23 cellular contexts compared by ENCODE assay signal in the genomic region with DNA sequence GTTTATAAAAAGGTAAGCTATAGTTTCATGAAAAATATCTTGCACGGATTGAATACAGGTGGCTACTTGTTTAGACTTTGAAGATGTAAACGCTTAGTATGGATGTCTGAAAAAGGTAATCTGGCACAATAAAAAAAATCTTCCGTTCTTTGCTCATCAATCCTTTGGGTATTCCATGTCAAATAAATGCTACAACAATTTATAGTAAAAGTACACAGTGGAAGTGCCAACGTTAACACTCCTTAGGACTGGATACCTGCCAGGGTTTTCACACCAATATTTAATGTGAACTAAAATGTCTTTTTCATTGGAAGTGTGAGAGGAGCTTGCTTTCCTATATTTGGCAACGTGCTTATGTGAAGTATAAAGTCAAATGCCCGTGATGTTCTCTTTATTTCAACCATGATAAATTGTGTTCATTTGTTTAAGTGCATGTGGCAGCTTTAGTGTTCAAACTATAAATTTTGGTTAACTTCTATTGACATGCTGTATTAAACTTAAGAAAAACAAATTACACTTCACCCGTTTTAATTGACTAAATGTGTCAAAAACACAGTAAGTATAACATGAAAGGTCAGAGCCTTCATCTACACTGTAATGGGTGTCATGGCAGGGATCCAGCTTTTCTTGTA.
DNase-seq lines count a peak whose midpoint lies in the region; ATAC-seq, FAIRE-seq and TF ChIP-seq lines count a peak whose summit lies in the region.
"Had no signal": no experiment of that assay in that cellular context is flagged by ENCODE, and none has a peak within 500 bp of the region (broad histone marks: within the 10 kb centered on the region; RNA-seq: fewer than 3 reads in every experiment).

No MANE protein-coding gene starts in this region.

- in situ Hi-C loops in K562 (cut with MboI) = no loop called here

- no peak overlapping the region for H3K4me2 ChIP-seq in K562 (ENCODE audit: insufficient read depth, low read length)
- H3K4me2 ChIP-seq: BLaER1 treated with 17β-estradiol and CSF1 and Interleukin-3, amounts not matched to agents 10 nM and 100 nM; GM23338 had no signal

- H3K79me2 ChIP-seq in K562 (ENCODE audit: control insufficient read depth, insufficient read depth, low read length) = no peaks in the 10 kb centered on the region

- TF ChIP-seq POLR2A in K562 (conservative IDR thresholded peaks at IDR 0.05) (no peak), sigmoid colon (IDR thresholded peaks at IDR 0.05) (no peak)

- no peaks in the 10 kb centered on the region for H3K36me3 ChIP-seq in K562 (ENCODE audit: control insufficient read depth, insufficient read depth, low read length)
- H3K36me3 ChIP-seq in sigmoid colon = no peaks in the 10 kb centered on the region
- H3K36me3 ChIP-seq: BLaER1 treated with 17β-estradiol and CSF1 and Interleukin-3, amounts not matched to agents 10 nM and 100 nM; HAP-1 had no signal

- no peak; the same call in 2 of the 3 replicates for ATAC-seq in K562
- no peak for ATAC-seq in GM18520 (IDR thresholded peaks at IDR 0.05; ENCODE audit: unreplicated experiment)
- ATAC-seq: GM12878, GM23338, SK-N-SH treated with all-trans-retinoic acid at 6 μM for 48 hours had no signal

- BruUV-seq in K562 (replicated peaks; lab: Mats Ljungman, UMichigan) = no TSS peak

- FAIRE-seq in K562 (lab: Jason Lieb, UNC) = no peak
- FAIRE-seq: GM12878 had no signal

- POLR2A ChIA-PET in K562 (lab: Yijun Ruan, JAX) = no interaction called here

- peak overlapping the region; percentile 51 for H2AFZ ChIP-seq in K562 (ENCODE audit: low read depth, low read length)
- H2AFZ ChIP-seq: GM23338 had no signal

- CTCF ChIA-PET in K562 (lab: Yijun Ruan, JAX; ENCODE audit: low intra/inter-chr PET ratio) = interaction anchor here (0.6 kb wide), 1 partner anchor 123 kb away, joined by 3 read pairs; no protein-coding TSS in a partner anchor

- H3K9ac ChIP-seq in K562 (ENCODE audit: insufficient read depth in 1 of 2, low read depth in 2 of 2, low read length in 2 of 2) = no peak overlapping the region
- H3K9ac ChIP-seq: BLaER1 treated with 17β-estradiol and CSF1 and Interleukin-3, amounts not matched to agents 10 nM and 100 nM had no signal

- H3K4me3 ChIP-seq in K562 (no peak overlapping the region), sigmoid colon (no peak overlapping the region)
- H3K4me3 ChIP-seq: BLaER1 treated with 17β-estradiol and CSF1 and Interleukin-3, amounts not matched to agents 10 nM and 100 nM; GM12878; GM23338; HAP-1 had no signal

- H3K27ac ChIP-seq in K562 (ENCODE audit: extremely low read depth, low read depth, low read length) (no peak overlapping the region), sigmoid colon (peak overlapping the region; percentile 38 to 75 (median 59))
- H3K27ac ChIP-seq: 22Rv1; BLaER1 treated with 17β-estradiol and CSF1 and Interleukin-3, amounts not matched to agents 10 nM and 100 nM; RWPE1 had no signal

- no peaks in the 10 kb centered on the region for H3K9me3 ChIP-seq in K562 (replicated peaks; ENCODE audit: control insufficient read depth, insufficient read depth, low read depth, low read length)
- H3K9me3 ChIP-seq in sigmoid colon = no peaks in the 10 kb centered on the region
- H3K9me3 ChIP-seq: BLaER1 treated with 17β-estradiol and CSF1 and Interleukin-3, amounts not matched to agents 10 nM and 100 nM; HAP-1 had no signal

- DNase-seq in NCI-H1417 (lab: John Stamatoyannopoulos, UW) (peak in 2 of 3 experiments; percentile 15 to 65), NCI-H1417 treated with DMSO at 0.1 percent for 48 hours (lab: John Stamatoyannopoulos, UW) (no peak), NCI-H2081 treated with DMSO at 0.1 percent for 48 hours (lab: John Stamatoyannopoulos, UW) (peak; percentile 25), K562 (ENCODE audit: extremely low read depth in 1 of 4, low spot score in 3 of 4) (no peak), sigmoid colon (no peak), Ammon's horn (ENCODE audit: low spot score) (no peak)
- no peak for DNase-seq in activated CD4-positive, alpha-beta T cell treated with anti-CD3 and anti-CD28 coated beads, Interleukin-2, amount 50 U/mL, for 48 hours
- DNase-seq: ACHN; CD4-positive, alpha-beta memory T cell; DND-41; Kasumi-1; NCI-H1436 treated with DMSO at 0.1 percent for 48 hours; NCI-H1930; NCI-H2171 treated with DMSO at 0.1 percent for 48 hours; NCI-H524 treated with DMSO at 0.1 percent for 48 hours had no signal

- H3K4me1 ChIP-seq in K562 (replicated peaks in 1 of 2; ENCODE audit: control insufficient read depth in 2 of 2, insufficient read depth in 2 of 2, low read length in 2 of 2) (no peaks in the 10 kb centered on the region), sigmoid colon (peaks cover 0 to 21% (median 7%) of the 10 kb centered on the region in 4 donors)
- H3K4me1 ChIP-seq: HAP-1 had no signal

- H3K9me1 ChIP-seq in K562 (ENCODE audit: control insufficient read depth, insufficient read depth, low read length) = no peaks in the 10 kb centered on the region

- no peak for TF ChIP-seq CTCF in K562 (IDR thresholded peaks at IDR 0.05 in 2 of 3, conservative IDR thresholded peaks at IDR 0.05 in 1 of 3; ENCODE audit: insufficient read depth in 2 of 3, low read depth in 1 of 3, low read length in 3 of 3)
- TF ChIP-seq CTCF in sigmoid colon (IDR thresholded peaks at IDR 0.05) = no peak

- TF ChIP-seq EP300 in K562 (IDR thresholded peaks at IDR 0.05; ENCODE audit: low read length) = no peak
- TF ChIP-seq EP300 in sigmoid colon (IDR thresholded peaks at IDR 0.05) = peak in 3 of 4 donors; percentile 25 to 50 (median 42)

- WGBS in K562 (ENCODE audit: insufficient coverage, low coverage, missing lambda C conversion rate) = 9% methylated on average over 7 of the region's 7 CpGs
- 54 to 63% methylated on average over 7 of the region's 7 CpGs for WGBS in sigmoid colon, 2 donors

- no peaks in the 10 kb centered on the region for H4K20me1 ChIP-seq in K562 (replicated peaks; ENCODE audit: control insufficient read depth, insufficient read depth, low read length)
- H4K20me1 ChIP-seq: BLaER1 treated with 17β-estradiol and CSF1 and Interleukin-3, amounts not matched to agents 10 nM and 100 nM had no signal

- TF ChIP-seq RAD21 in K562 (CRISPR knock-in tag; conservative IDR thresholded peaks at IDR 0.05 in 1 of 2, IDR thresholded peaks at IDR 0.05 in 1 of 2) = no peak

- intact Hi-C loops in K562 (cut with micrococcal nuclease) = no loop called here
- intact Hi-C loops in sigmoid colon (cut with DNase I) = loop anchor here (5.0 to 10.0 kb wide), 8 partner anchors 79 to 687 kb away; partner anchors contain the start of gene HAND2

- H3K27me3 ChIP-seq in K562 (ENCODE audit: control insufficient read depth in 2 of 2, insufficient read depth in 2 of 2, low read length in 2 of 2) = no peaks in the 10 kb centered on the region
- no peaks in the 10 kb centered on the region for H3K27me3 ChIP-seq in sigmoid colon
- H3K27me3 ChIP-seq: BLaER1 treated with 17β-estradiol and CSF1 and Interleukin-3, amounts not matched to agents 10 nM and 100 nM had no signal

TF ChIP-seq in K562, 482 proteins besides CTCF, POLR2A, EP300 and RAD21 (continues in another document):
- TF ChIP-seq FOXA3 (CRISPR knock-in tag; conservative IDR thresholded peaks at IDR 0.05 in 1 of 2, IDR thresholded peaks at IDR 0.05 in 1 of 2) (no peak), KLF10 (CRISPR knock-in tag; IDR thresholded peaks at IDR 0.05) (no peak), NCOR1 (IDR thresholded peaks at IDR 0.05) (no peak), CREB1 (IDR thresholded peaks at IDR 0.05) (no peak), CREB1 (CRISPR knock-in tag; IDR thresholded peaks at IDR 0.05) (no peak)

Comparison
In these comparisons a context has a peak if more than half of its experiments do, and no peak if none do; other contexts are left out.
1. DNase-seq: peak in NCI-H1417 (2 of 3) and NCI-H2081 treated with DMSO at 0.1 percent for 48 hours (single experiment); none in NCI-H1417 treated with DMSO at 0.1 percent for 48 hours (single experiment), K562 (0 of 4), sigmoid colon (single experiment), Ammon's horn (single experiment) and activated CD4-positive, alpha-beta T cell treated with anti-CD3 and anti-CD28 coated beads, Interleukin-2, amount 50 U/mL, for 48 hours (0 of 2).